ENCODE assay signal across 10 cellular contexts in genomic region chr4:109728385-109728784, GRCh38. TPM values are rescaled to one million over a fixed set of nuclear protein-coding genes. Genes with fewer than 3 reads are reported as not detected.
DNase-seq lines count a peak whose midpoint lies in the region; ATAC-seq, FAIRE-seq and TF ChIP-seq lines count a peak whose summit lies in the region.
"Had no signal": no experiment of that assay in that cellular context is flagged by ENCODE, and none has a peak within 500 bp of the region (broad histone marks: within the 10 kb centered on the region; RNA-seq: fewer than 3 reads in every experiment).

No MANE protein-coding gene starts in this region.

- no peak for ATAC-seq in GM21723 (IDR thresholded peaks at IDR 0.05; ENCODE audit: unreplicated experiment)

- H3K9me3 Mint-ChIP-seq in Caco-2 (ENCODE audit: unreplicated experiment) (no peaks in the 10 kb centered on the region), nephron (no peaks in the 10 kb centered on the region)

- H3K4me3 Mint-ChIP-seq in Caco-2 (ENCODE audit: unreplicated experiment) = peak overlapping the region; percentile 86
- H3K4me3 Mint-ChIP-seq in nephron = peak overlapping the region; percentile 90 to 94 (median 93)

- H3K4me1 Mint-ChIP-seq in Caco-2 (ENCODE audit: low read depth, unreplicated experiment) = peaks cover 9% of the 10 kb centered on the region
- H3K4me1 Mint-ChIP-seq in nephron = peaks cover 24% of the 10 kb centered on the region

- H3K27me3 Mint-ChIP-seq in Caco-2 (ENCODE audit: insufficient read depth, unreplicated experiment) (peaks cover 3% of the 10 kb centered on the region), nephron (ENCODE audit: low read depth) (no peaks in the 10 kb centered on the region)

- CTCF ChIA-PET in Caco-2 (lab: Charles Lee) = no interaction called here

- FAIRE-seq in GM19239 (lab: Jason Lieb, UNC) = no peak

- no peak for DNase-seq in Caco-2
- no peak for DNase-seq in LNCaP clone FGC (ENCODE audit: low read depth)
- DNase-seq in choroid plexus epithelial cell (ENCODE audit: low read depth) = no peak
- DNase-seq in occipital lobe (lab: John Stamatoyannopoulos, UW) = no peak
- no peak for DNase-seq in GM19239 (ENCODE audit: insufficient read length, low spot score)
- DNase-seq in GM20000 (ENCODE audit: low spot score) = no peak
- DNase-seq: hypothalamus; stimulated activated CD4-positive, alpha-beta T cell treated with anti-CD3 and anti-CD28 coated beads, Interleukin-4, amount 100 ng/mL, for 1 hour had no signal

- H3K36me3 Mint-ChIP-seq in Caco-2 (ENCODE audit: insufficient read depth, unreplicated experiment) (no peaks in the 10 kb centered on the region), nephron (ENCODE audit: low read depth) (peaks cover 18% of the 10 kb centered on the region)

- H3K4me3 ChIP-seq in Caco-2 (ENCODE audit: low read depth, low read length) = peak overlapping the region; percentile 46
- peak overlapping the region; percentile 64 for H3K4me3 ChIP-seq in LNCaP clone FGC (ENCODE audit: low read depth, low read length)
- peak overlapping the region; percentile 89 for H3K4me3 ChIP-seq in choroid plexus epithelial cell (ENCODE audit: low read depth, low read length)

- H3K9me3 ChIP-seq in Caco-2 = no peaks in the 10 kb centered on the region

- no peaks in the 10 kb centered on the region for H3K27me3 ChIP-seq in Caco-2 (replicated peaks; ENCODE audit: control insufficient read depth, insufficient read depth, low read length)

- BruUV-seq in Caco-2 (replicated peaks; lab: Mats Ljungman, UMichigan) = no TSS peak

- peak overlapping the region; percentile 40 for H3K27ac Mint-ChIP-seq in Caco-2 (ENCODE audit: unreplicated experiment)
- peak overlapping the region; percentile 7 to 89 (median 46) for H3K27ac Mint-ChIP-seq in nephron

- no peaks in the 10 kb centered on the region for H3K36me3 ChIP-seq in Caco-2 (ENCODE audit: control insufficient read depth, insufficient read depth, low read length)

- TF ChIP-seq CTCF in Caco-2 (IDR thresholded peaks at IDR 0.05; ENCODE audit: insufficient read depth in 1 of 2, low read depth in 1 of 2, low read length in 1 of 2, severe bottlenecking in 1 of 2, unreplicated experiment in 1 of 2) (no peak), LNCaP clone FGC (IDR thresholded peaks at IDR 0.05; ENCODE audit: control insufficient read depth, extremely low read depth, insufficient read depth) (no peak), choroid plexus epithelial cell (conservative IDR thresholded peaks at IDR 0.05; ENCODE audit: low read depth, low read length) (no peak), nephron (IDR thresholded peaks at IDR 0.05; ENCODE audit: unreplicated experiment in 3 of 3) (no peak), GM20000 (IDR thresholded peaks at IDR 0.05; ENCODE audit: extremely low read depth, missing control alignments) (no peak)

- H3K4me1 ChIP-seq in Caco-2 = 0 out of 2 replicates have a peak, but pooled peaks cover 5% of the 10 kb centered on the region

- intact Hi-C loops in Caco-2 (cut with micrococcal nuclease; ENCODE audit: unreplicated experiment) = loop anchor here (1.0 to 5.0 kb wide), 3 partner anchors 86 to 296 kb away; partner anchors contain the start of genes GAR1 and SEC24B

- POLR2A ChIA-PET in Caco-2 (lab: Charles Lee) = interaction anchor here (1.3 kb wide), 1 partner anchor 27 kb away, joined by 4 read pairs; no protein-coding TSS in a partner anchor

RNA-seq across cellular contexts. Expression of gene PLA2G12A, which starts 1.5 kb away (rescaled TPM):
- total RNA-seq in Caco-2 (2022) = 34.1 and 47.8 TPM in 2 replicates
- total RNA-seq in occipital lobe = 25.0 TPM

RNA-seq across cellular contexts. Expression of gene CASP6, which starts 25.1 kb away (rescaled TPM):
- total RNA-seq in Caco-2 (2022) (35.9 and 36.7 TPM in 2 replicates), occipital lobe (13.6 TPM)
